ENCODE assay signal across 9 cellular contexts in genomic region chr5:142743677-142744441, GRCh38. TPM values are rescaled to one million over a fixed set of nuclear protein-coding genes. Genes with fewer than 3 reads are reported as not detected.
DNase-seq lines count a peak whose midpoint lies in the region; ATAC-seq and TF ChIP-seq lines count a peak whose summit lies in the region.
"Had no signal": no experiment of that assay in that cellular context is flagged by ENCODE, and none has a peak within 500 bp of the region (broad histone marks: within the 10 kb centered on the region; RNA-seq: fewer than 3 reads in every experiment).

No MANE protein-coding gene starts in this region.

- no peaks in the 10 kb centered on the region for H3F3A ChIP-seq in GM23338 (replicated peaks; ENCODE audit: low read depth)

- TF ChIP-seq CTCF in GM23338 (conservative IDR thresholded peaks at IDR 0.05; ENCODE audit: low read depth in 2 of 2) (no peak), astrocyte of the cerebellum (IDR thresholded peaks at IDR 0.05; ENCODE audit: low read depth, low read length, missing control alignments) (no peak)

- no peaks in the 10 kb centered on the region for H3K27me3 ChIP-seq in GM23338 (ENCODE audit: insufficient read depth)
- no peaks in the 10 kb centered on the region for H3K27me3 ChIP-seq in rectal smooth muscle tissue (ENCODE audit: control insufficient read depth, insufficient read depth, low read length)
- H3K27me3 ChIP-seq: upper lobe of right lung had no signal

- in situ Hi-C loops in astrocyte of the cerebellum (cut with HindIII; ENCODE audit: low sequenced_read_pairs): no loop called here

- no peak overlapping the region for H3K9ac ChIP-seq in rectal smooth muscle tissue (ENCODE audit: low read length)

- H3K27ac ChIP-seq in GM23338 (ENCODE audit: low read depth): peak overlapping the region; percentile 18; the same call in 1 of the 2 replicates
- H3K27ac ChIP-seq in rectal smooth muscle tissue (ENCODE audit: low read depth, low read length): peak overlapping the region; percentile 44
- H3K27ac ChIP-seq: upper lobe of right lung had no signal

- H3K9me3 Mint-ChIP-seq in GM23338: no peaks in the 10 kb centered on the region

- ATAC-seq in GM23338 (no peak), left cardiac atrium (peak; percentile 60 to 61)
- ATAC-seq: upper lobe of right lung had no signal

- no peaks in the 10 kb centered on the region for H3K79me2 ChIP-seq in GM23338 (replicated peaks; ENCODE audit: insufficient read depth)

- H3K27me3 Mint-ChIP-seq in GM23338 (ENCODE audit: insufficient read depth, low read depth, poor library complexity): peaks cover 5% of the 10 kb centered on the region

- H2AFZ ChIP-seq in GM23338: no peak overlapping the region

- 0 out of 2 replicates have a peak overlapping the region, but pooled peaks have one; percentile 1 for H3K4me2 ChIP-seq in GM23338

- H3K4me1 Mint-ChIP-seq in GM23338: peaks cover 19% of the 10 kb centered on the region

- H3K9me2 ChIP-seq in GM23338 (ENCODE audit: insufficient read depth): no peaks in the 10 kb centered on the region

- H4K20me1 ChIP-seq in GM23338 (replicated peaks; ENCODE audit: insufficient read depth): peaks cover 3% of the 10 kb centered on the region; the same call in 1 of the 2 replicates

- H3K36me3 Mint-ChIP-seq in GM23338 (ENCODE audit: low read depth): no peaks in the 10 kb centered on the region

- peaks cover 22% of the 10 kb centered on the region for H3K36me3 ChIP-seq in GM23338 (ENCODE audit: insufficient read depth)
- H3K36me3 ChIP-seq in rectal smooth muscle tissue (ENCODE audit: control insufficient read depth, insufficient read depth, low read length): no peaks in the 10 kb centered on the region
- H3K36me3 ChIP-seq: upper lobe of right lung had no signal

- intact Hi-C loops in left cardiac atrium (cut with DNase I): no loop called here

- peak; percentile 34 for DNase-seq in GM23338 (ENCODE audit: low spot score)
- peak; percentile 19 for DNase-seq in astrocyte of the cerebellum (ENCODE audit: low read depth)
- DNase-seq in left cardiac atrium: peak; percentile 53
- DNase-seq in KG1 (lab: John Stamatoyannopoulos, UW): no peak
- DNase-seq in activated naive CD4-positive, alpha-beta T cell (lab: John Stamatoyannopoulos, UW): no peak
- no peak for DNase-seq in NK-92 (lab: John Stamatoyannopoulos, UW; ENCODE audit: unreplicated experiment)
- DNase-seq in foreskin melanocyte: no peak
- DNase-seq: upper lobe of right lung had no signal

- no peak overlapping the region; the same call in 2 of the 3 replicates for H3K4me3 Mint-ChIP-seq in GM23338

- H3K4me1 ChIP-seq in GM23338 (ENCODE audit: insufficient read depth) (peaks cover 18% of the 10 kb centered on the region), rectal smooth muscle tissue (ENCODE audit: control insufficient read depth, insufficient read depth, low read length) (no peaks in the 10 kb centered on the region)
- H3K4me1 ChIP-seq: upper lobe of right lung had no signal

- peak overlapping the region; percentile 85 for H3K27ac Mint-ChIP-seq in GM23338

- H3K4me3 ChIP-seq in GM23338 (no peak overlapping the region), astrocyte of the cerebellum (ENCODE audit: low read depth, low read length) (no peak overlapping the region), rectal smooth muscle tissue (ENCODE audit: low read length) (no peak overlapping the region)
- H3K4me3 ChIP-seq: upper lobe of right lung had no signal

TF ChIP-seq in GM23338, 12 proteins besides CTCF, POLR2A, EP300 and RAD21 (continues in another document):
- TF ChIP-seq ZNF114 (CRISPR knock-in tag; IDR thresholded peaks at IDR 0.05) (no peak), EZH2 (IDR thresholded peaks at IDR 0.05; ENCODE audit: low read depth, unreplicated experiment) (no peak), ZNF331 (CRISPR knock-in tag; IDR thresholded peaks at IDR 0.05; ENCODE audit: low read depth) (no peak), NANOG (IDR thresholded peaks at IDR 0.05; ENCODE audit: borderline replicate concordance) (no peak), REST (IDR thresholded peaks at IDR 0.05; ENCODE audit: unreplicated experiment) (no peak)

RNA-seq across cellular contexts. Expression of gene ARHGAP26, which starts 26.3 kb away (rescaled TPM):
- 11.0 and 16.8 TPM in 2 replicates for total RNA-seq in GM23338 (2014; rRNA removed; shearing (Covaris generic))
- 9.5 and 10.5 TPM in 2 replicates for polyA plus RNA-seq in GM23338 (2016; fragmentation: Nextera tagmentation; extraction: Ambion mirVana)
- total RNA-seq in left cardiac atrium: 10 to 100 TPM; 29.6 to 50.2 TPM

RNA-seq across cellular contexts. Expression of gene FGF1, which starts 58.0 kb away (rescaled TPM):
- total RNA-seq in GM23338 (2014; rRNA removed; shearing (Covaris generic)): 0.12 and 0.21 TPM in 2 replicates
- polyA plus RNA-seq in GM23338 (2016; fragmentation: Nextera tagmentation; extraction: Ambion mirVana): 0.34 TPM in 1 of 2 replicates, not detected in the other
- 10 to 100 TPM; 33.9 to 39.9 TPM for total RNA-seq in left cardiac atrium

Comparison
In these comparisons a context has a peak if more than half of its experiments do, and no peak if none do; other contexts are left out.
1. DNase-seq: peak in GM23338 (single experiment), astrocyte of the cerebellum (single experiment) and left cardiac atrium (single experiment); none in KG1 (single experiment), activated naive CD4-positive, alpha-beta T cell (0 of 4), NK-92 (single experiment) and foreskin melanocyte (single experiment).
2. RNA of gene FGF1, which starts 58.0 kb away (total RNA-seq): 33.9 to 39.9 TPM in left cardiac atrium; 0.12 to 0.21 TPM in GM23338; every median in the first group is over 10 times any median in the second.